Comparison of ENCODE assay signal across 12 cellular contexts in genomic region chr3:166283856-166284255, GRCh38.
DNase-seq lines count a peak whose midpoint lies in the region; ATAC-seq and TF ChIP-seq lines count a peak whose summit lies in the region.
"Had no signal": no experiment of that assay in that cellular context is flagged by ENCODE, and none has a peak within 500 bp of the region (broad histone marks: within the 10 kb centered on the region; RNA-seq: fewer than 3 reads in every experiment).

No MANE protein-coding gene starts in this region.

- TF ChIP-seq RAD21 in IMR-90 (IDR thresholded peaks at IDR 0.05; ENCODE audit: low read length), result no peak

- H2AK9ac ChIP-seq in IMR-90 (replicated peaks; ENCODE audit: low read depth, low read length, poor library complexity), result no peak overlapping the region

- H4K20me1 ChIP-seq in IMR-90 (ENCODE audit: insufficient read depth, low read length), result no peaks in the 10 kb centered on the region

- H2BK5ac ChIP-seq in IMR-90 (ENCODE audit: low read depth, low read length, poor library complexity, severe bottlenecking), result no peak overlapping the region

- H3K27me3 Mint-ChIP-seq in T-cell, result no peaks in the 10 kb centered on the region
- H3K27me3 Mint-ChIP-seq: activated B cell treated with CpG ODN at 0.5 μM for 24 hours had no signal

- H2BK20ac ChIP-seq in IMR-90 (ENCODE audit: low read depth, low read length), result no peak overlapping the region

- H3K36me3 ChIP-seq in IMR-90 (ENCODE audit: control insufficient read depth, insufficient read depth, low read length), result no peaks in the 10 kb centered on the region
- H3K36me3 ChIP-seq in adrenal gland (replicated peaks in 1 of 2), result no peaks in the 10 kb centered on the region
- no peaks in the 10 kb centered on the region for H3K36me3 ChIP-seq in spleen

- H3K56ac ChIP-seq in IMR-90 (ENCODE audit: extremely low read depth, insufficient read depth, low read length), result no peak overlapping the region

- H3K79me1 ChIP-seq in IMR-90 (ENCODE audit: low read depth in 1 of 2, low read length in 2 of 2), result no peaks in the 10 kb centered on the region

- CTCF ChIA-PET in IMR-90 (lab: Yijun Ruan, JAX), result interaction anchor here (1.0 kb wide), 1 partner anchor 9 kb away, joined by 4 read pairs; no protein-coding TSS in a partner anchor
- CTCF ChIA-PET in T-cell (lab: Charles Lee), result no interaction called here

- no peaks in the 10 kb centered on the region for H3K36me3 Mint-ChIP-seq in T-cell

- POLR2A ChIA-PET in IMR-90 (lab: Charles Lee; ENCODE audit: unreplicated experiment), result no interaction called here
- POLR2A ChIA-PET in T-cell (lab: Charles Lee), result no interaction called here

- DNase-seq in IMR-90, result peak; percentile 90
- DNase-seq in adrenal gland, result peak in 6 of 7 donors; percentile 27 to 53 (median 34)
- DNase-seq in foreskin fibroblast, result peak; percentile 6 to 11
- peak; percentile 77 for DNase-seq in stromal cell of bone marrow (ENCODE audit: low read depth)
- no peak for DNase-seq in spleen
- no peak for DNase-seq in T-cell
- DNase-seq in SW480 (ENCODE audit: low spot score), result no peak
- DNase-seq: activated B cell treated with CpG ODN at 0.5 μM for 24 hours, left cardiac atrium, retina had no signal

- ATAC-seq in IMR-90 (ENCODE audit: low read depth) (peak; percentile 95), T-cell (replicated peaks in 1 of 4) (no peak), GM21423 (IDR thresholded peaks at IDR 0.05; ENCODE audit: unreplicated experiment) (no peak)
- ATAC-seq: HCT116 had no signal

- no peak overlapping the region for H3K4ac ChIP-seq in IMR-90 (ENCODE audit: low read depth, low read length)

- H2AFZ ChIP-seq in IMR-90 (replicated peaks; ENCODE audit: low read length, poor library complexity), result no peak overlapping the region

- H3K4me1 Mint-ChIP-seq in T-cell, result no peaks in the 10 kb centered on the region
- H3K4me1 Mint-ChIP-seq: activated B cell treated with CpG ODN at 0.5 μM for 24 hours had no signal

- no peak overlapping the region for H3K4me3 Mint-ChIP-seq in T-cell
- H3K4me3 Mint-ChIP-seq: activated B cell treated with CpG ODN at 0.5 μM for 24 hours had no signal

- H3K9me3 Mint-ChIP-seq in T-cell, result peaks cover 6 to 11% (median 10%) of the 10 kb centered on the region in 3 donors

- TF ChIP-seq CTCF in IMR-90 (conservative IDR thresholded peaks at IDR 0.05; ENCODE audit: low read depth, low read length) (no peak), adrenal gland (IDR thresholded peaks at IDR 0.05) (no peak), foreskin fibroblast (IDR thresholded peaks at IDR 0.05; ENCODE audit: low read depth, low read length) (no peak), spleen (IDR thresholded peaks at IDR 0.05 in 8 of 11, conservative IDR thresholded peaks at IDR 0.05 in 3 of 11) (no peak)

- H3K9me3 ChIP-seq in IMR-90 (ENCODE audit: control insufficient read depth, insufficient read depth, low read length) (no peaks in the 10 kb centered on the region), adrenal gland (replicated peaks in 1 of 3) (no peaks in the 10 kb centered on the region), spleen (no peaks in the 10 kb centered on the region)

- H3K4me3 ChIP-seq in IMR-90 (ENCODE audit: insufficient read depth, low read depth, low read length) (no peak overlapping the region), adrenal gland (no peak overlapping the region), foreskin fibroblast (ENCODE audit: low read depth in 1 of 2, low read length in 2 of 2) (no peak overlapping the region), spleen (no peak overlapping the region)

- no peak overlapping the region for H3K27ac Mint-ChIP-seq in T-cell
- H3K27ac Mint-ChIP-seq: activated B cell treated with CpG ODN at 0.5 μM for 24 hours had no signal

- no peak overlapping the region for H2AK5ac ChIP-seq in IMR-90 (ENCODE audit: low read depth, low read length)

- H3K4me2 ChIP-seq in IMR-90 (ENCODE audit: low read depth, low read length), result no peak overlapping the region; the same call in 1 of the 2 replicates

- H3K9me1 ChIP-seq in IMR-90 (ENCODE audit: insufficient read depth, low read length), result no peaks in the 10 kb centered on the region

- no peak overlapping the region for H3K9ac ChIP-seq in IMR-90 (ENCODE audit: low read depth, low read length)

- no peak overlapping the region for H3K23ac ChIP-seq in IMR-90 (ENCODE audit: low read depth, low read length)

- no peak overlapping the region for H4K5ac ChIP-seq in IMR-90 (ENCODE audit: low read depth, low read length)

- intact Hi-C loops in IMR-90 (cut with micrococcal nuclease) (no loop called here), adrenal gland (cut with DNase I) (no loop called here), spleen (cut with DNase I; ENCODE audit: low total_unique reads) (no loop called here)

- no peak overlapping the region for H4K91ac ChIP-seq in IMR-90 (ENCODE audit: insufficient read depth, low read depth, low read length)

- 29% methylated on average over 2 of the region's 4 CpGs; no CpG with 5 or more reads in 1 of the 2 experiments for WGBS in IMR-90 (ENCODE audit: extremely low coverage in 2 of 2, insufficient read length in 1 of 2), 2 experiments
- 46 to 52% (median 50%) methylated on average over 4 of the region's 4 CpGs for WGBS in adrenal gland, 4 donors
- WGBS in spleen, 5 donors, result 65 to 79% (median 68%) methylated on average over 4 of the region's 4 CpGs

- no peak overlapping the region for H2BK120ac ChIP-seq in IMR-90 (ENCODE audit: low read depth, low read length)

- in situ Hi-C loops in IMR-90 (cut with MboI; ENCODE audit: low sequenced_read_pairs), result no loop called here

- dilution Hi-C loops in IMR-90 (cut with HindIII; ENCODE audit: low sequenced_read_pairs, unreplicated experiment), result no loop called here

- H3K27ac ChIP-seq in IMR-90 (ENCODE audit: insufficient read depth, low read length), result no peak overlapping the region
- H3K27ac ChIP-seq in adrenal gland, result no peak overlapping the region
- no peak overlapping the region for H3K27ac ChIP-seq in spleen

- no peak overlapping the region for H2BK15ac ChIP-seq in IMR-90 (ENCODE audit: low read depth, low read length)

- H3K14ac ChIP-seq in IMR-90 (replicated peaks; ENCODE audit: low read depth, low read length), result no peak overlapping the region; the same call in 1 of the 2 replicates

- H3K27me3 ChIP-seq in IMR-90 (ENCODE audit: control insufficient read depth, insufficient read depth, low read length) (no peaks in the 10 kb centered on the region), adrenal gland (no peaks in the 10 kb centered on the region), spleen (replicated peaks in 1 of 7) (no peaks in the 10 kb centered on the region)

- no peaks in the 10 kb centered on the region for H3K4me1 ChIP-seq in IMR-90 (ENCODE audit: control insufficient read depth, insufficient read depth, low read length)
- H3K4me1 ChIP-seq in adrenal gland (replicated peaks in 1 of 2), result no peaks in the 10 kb centered on the region
- H3K4me1 ChIP-seq in spleen, result no peaks in the 10 kb centered on the region

- no peak overlapping the region for H3K18ac ChIP-seq in IMR-90 (ENCODE audit: low read depth, low read length)

- no peak for TF ChIP-seq POLR2A in IMR-90 (IDR thresholded peaks at IDR 0.05; ENCODE audit: low read depth, low read length)
- TF ChIP-seq POLR2A in adrenal gland (IDR thresholded peaks at IDR 0.05), result no peak
- TF ChIP-seq POLR2A in spleen (IDR thresholded peaks at IDR 0.05), result no peak

- BruUV-seq in IMR-90 (replicated peaks; lab: Mats Ljungman, UMichigan), result no TSS peak

- H4K8ac ChIP-seq in IMR-90 (ENCODE audit: low read depth in 2 of 2, low read length in 2 of 2), result no peak overlapping the region

TF ChIP-seq in IMR-90, 13 proteins besides CTCF, POLR2A, EP300 and RAD21:
- TF ChIP-seq RCOR1 (IDR thresholded peaks at IDR 0.05; ENCODE audit: insufficient replicate concordance, low read length), result no peak
- TF ChIP-seq CEBPB (IDR thresholded peaks at IDR 0.05; ENCODE audit: low read depth, low read length), result peak; percentile 43; the same call in 1 of the 2 replicates
- TF ChIP-seq FOS (IDR thresholded peaks at IDR 0.05; ENCODE audit: low read depth, low read length), result peak; percentile 40
- no peak for TF ChIP-seq SMC3 (IDR thresholded peaks at IDR 0.05; ENCODE audit: low read depth, low read length)
- TF ChIP-seq USF2 (IDR thresholded peaks at IDR 0.05; ENCODE audit: low read depth, low read length), result no peak
- no peak for TF ChIP-seq MAFK (IDR thresholded peaks at IDR 0.05; ENCODE audit: low read depth, low read length)
- no peak for TF ChIP-seq CHD1 (IDR thresholded peaks at IDR 0.05; ENCODE audit: low read depth, low read length)
- no peak for TF ChIP-seq MAZ (IDR thresholded peaks at IDR 0.05; ENCODE audit: borderline replicate concordance, low read depth, low read length)

Comparison
In these comparisons a context has a peak if more than half of its experiments do, and no peak if none do; other contexts are left out.
1. DNase-seq: peak in IMR-90 (single experiment), adrenal gland (6 of 7), foreskin fibroblast (2 of 2) and stromal cell of bone marrow (single experiment); none in spleen (single experiment), T-cell (0 of 34) and SW480 (single experiment).